In the genomic region with DNA sequence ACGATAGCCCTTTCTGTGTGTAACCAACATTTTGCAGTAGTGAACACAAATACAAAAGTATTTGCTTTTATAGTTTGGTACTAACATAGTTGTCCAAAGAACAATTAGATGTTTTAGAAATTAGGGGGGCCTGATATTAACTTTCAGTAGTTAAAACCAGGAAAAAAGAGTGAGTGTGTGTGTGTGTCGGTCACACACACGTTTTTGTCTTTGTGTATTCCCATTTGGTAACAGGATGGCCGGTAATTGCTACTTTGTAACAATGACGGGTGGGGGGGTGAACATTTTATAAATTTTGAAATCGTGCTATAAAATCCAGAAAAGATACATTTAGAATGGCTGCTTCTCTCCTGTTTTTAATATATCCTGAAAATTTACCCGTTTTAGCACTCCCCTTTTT, we compare ENCODE assay signal across 7 cellular contexts. TPM values are rescaled to one million over a fixed set of nuclear protein-coding genes. Genes with fewer than 3 reads are reported as not detected.
DNase-seq lines count a peak whose midpoint lies in the region; ATAC-seq and TF ChIP-seq lines count a peak whose summit lies in the region.

No MANE protein-coding gene starts in this region.

- no peak for ATAC-seq in activated CD8-positive, alpha-beta T cell treated with anti-CD3 and anti-CD28 coated beads for 36 hours
- no peak for ATAC-seq in stimulated activated naive B cell treated with anti-CD40 and anti-IgM and Interleukin-4, amounts not matched to agents 10 μg/mL and 1 μg/mL and 100 μg/mL, for 72 hours (replicated peaks)

- peaks cover 38% of the 10 kb centered on the region for H3K4me1 Mint-ChIP-seq in activated CD8-positive, alpha-beta T cell treated with anti-CD3 and anti-CD28 coated beads for 36 hours (ENCODE audit: low read depth)
- H3K4me1 Mint-ChIP-seq in stimulated activated naive B cell treated with anti-CD40 and anti-IgM and Interleukin-4, amounts not matched to agents 10 μg/mL and 1 μg/mL and 100 μg/mL, for 72 hours, result peaks cover 24 to 32% of the 10 kb centered on the region in 2 donors

- CTCF ChIA-PET in activated CD8-positive, alpha-beta T cell treated with anti-CD3 and anti-CD28 coated beads for 36 hours (lab: Charles Lee), result no interaction called here

- intact Hi-C loops in activated CD8-positive, alpha-beta T cell treated with anti-CD3 and anti-CD28 coated beads for 36 hours (cut with micrococcal nuclease), result no loop called here

- H3K4me3 Mint-ChIP-seq in activated CD8-positive, alpha-beta T cell treated with anti-CD3 and anti-CD28 coated beads for 36 hours, result peak overlapping the region; percentile 99
- H3K4me3 Mint-ChIP-seq in stimulated activated naive B cell treated with anti-CD40 and anti-IgM and Interleukin-4, amounts not matched to agents 10 μg/mL and 1 μg/mL and 100 μg/mL, for 72 hours, result peak overlapping the region; percentile 97 to 99

- H3K27me3 Mint-ChIP-seq in activated CD8-positive, alpha-beta T cell treated with anti-CD3 and anti-CD28 coated beads for 36 hours, result no peaks in the 10 kb centered on the region
- no peaks in the 10 kb centered on the region for H3K27me3 Mint-ChIP-seq in stimulated activated naive B cell treated with anti-CD40 and anti-IgM and Interleukin-4, amounts not matched to agents 10 μg/mL and 1 μg/mL and 100 μg/mL, for 72 hours

- peaks cover 16% of the 10 kb centered on the region for H3K9me3 Mint-ChIP-seq in activated CD8-positive, alpha-beta T cell treated with anti-CD3 and anti-CD28 coated beads for 36 hours
- peaks cover 0 to 3% of the 10 kb centered on the region in 2 donors for H3K9me3 Mint-ChIP-seq in stimulated activated naive B cell treated with anti-CD40 and anti-IgM and Interleukin-4, amounts not matched to agents 10 μg/mL and 1 μg/mL and 100 μg/mL, for 72 hours

- H3K36me3 Mint-ChIP-seq in activated CD8-positive, alpha-beta T cell treated with anti-CD3 and anti-CD28 coated beads for 36 hours (ENCODE audit: low read depth), result peaks cover 31% of the 10 kb centered on the region
- H3K36me3 Mint-ChIP-seq in stimulated activated naive B cell treated with anti-CD40 and anti-IgM and Interleukin-4, amounts not matched to agents 10 μg/mL and 1 μg/mL and 100 μg/mL, for 72 hours, result peaks cover 13 to 40% of the 10 kb centered on the region in 2 donors

- peak overlapping the region; percentile 99 for H3K27ac Mint-ChIP-seq in activated CD8-positive, alpha-beta T cell treated with anti-CD3 and anti-CD28 coated beads for 36 hours
- peak overlapping the region; percentile 100 for H3K27ac Mint-ChIP-seq in stimulated activated naive B cell treated with anti-CD40 and anti-IgM and Interleukin-4, amounts not matched to agents 10 μg/mL and 1 μg/mL and 100 μg/mL, for 72 hours

- no peak for TF ChIP-seq CTCF in activated CD8-positive, alpha-beta T cell treated with anti-CD3 and anti-CD28 coated beads for 36 hours (IDR thresholded peaks at IDR 0.05)

- H3K4me3 ChIP-seq in iPS-11a (ENCODE audit: low read depth, low read length), result peak overlapping the region; percentile 96

- POLR2A ChIA-PET in activated CD8-positive, alpha-beta T cell treated with anti-CD3 and anti-CD28 coated beads for 36 hours (lab: Charles Lee), result interaction anchor here (1.1 to 3.2 kb wide), 4 partner anchors 10 to 242 kb away, joined by 3 to 19 read pairs (median 4); partner anchors contain the start of genes FASTKD1 and UBR3

- DNase-seq in HS-5 (ENCODE audit: low read depth), result peak; percentile 2
- DNase-seq in activated CD8-positive, alpha-beta T cell treated with anti-CD3 and anti-CD28 coated beads for 36 hours, result no peak
- DNase-seq in stimulated activated naive B cell treated with anti-CD40 and anti-IgM and Interleukin-4, amounts not matched to agents 10 μg/mL and 1 μg/mL and 100 μg/mL, for 72 hours, result no peak
- DNase-seq in UCSD-AML1 (lab: John Stamatoyannopoulos, UW; ENCODE audit: unreplicated experiment), result no peak
- DNase-seq in hepatic stellate cell (ENCODE audit: low spot score), result no peak
- DNase-seq in NCI-H1417 (lab: John Stamatoyannopoulos, UW), result no peak

RNA-seq across cellular contexts. Expression of gene PPIG, which starts 1.5 kb away (rescaled TPM):
- 10 to 100 TPM; 54.9 to 62.0 TPM for total RNA-seq in activated CD8-positive, alpha-beta T cell treated with anti-CD3 and anti-CD28 coated beads for 36 hours

RNA-seq across cellular contexts. Expression of gene FASTKD1, which starts 12.0 kb away (rescaled TPM):
- total RNA-seq in activated CD8-positive, alpha-beta T cell treated with anti-CD3 and anti-CD28 coated beads for 36 hours, result 10 to 100 TPM; 55.4 to 60.2 TPM
